9 cellular contexts compared by ENCODE assay signal in genomic region chr19:54164369-54165068, GRCh38. TPM values are rescaled to one million over a fixed set of nuclear protein-coding genes. Genes with fewer than 3 reads are reported as not detected.
DNase-seq lines count a peak whose midpoint lies in the region; TF ChIP-seq lines count a peak whose summit lies in the region.
"Had no signal": no experiment of that assay in that cellular context is flagged by ENCODE, and none has a peak within 500 bp of the region (broad histone marks: within the 10 kb centered on the region; RNA-seq: fewer than 3 reads in every experiment).

No MANE protein-coding gene starts in this region.

- intact Hi-C loops in sigmoid colon (cut with DNase I): loop anchor here (5.0 kb wide), 1 partner anchor 38 kb away; the partner anchor contains the start of gene RPS9

- H3K4me1 ChIP-seq in sigmoid colon: peaks cover 0 to 44% (median 42%) of the 10 kb centered on the region in 4 donors

- no peaks in the 10 kb centered on the region for H3K36me3 ChIP-seq in sigmoid colon

- 11 to 16% methylated on average over 37 of the region's 37 CpGs for WGBS in sigmoid colon, 2 donors

- no peaks in the 10 kb centered on the region for H3K9me3 ChIP-seq in sigmoid colon

- TF ChIP-seq POLR2A in sigmoid colon (IDR thresholded peaks at IDR 0.05): no peak

- DNase-seq in NCI-H82 (lab: John Stamatoyannopoulos, UW): peak; percentile 82
- no peak for DNase-seq in NCI-H82 treated with DMSO at 0.1 percent for 48 hours (lab: John Stamatoyannopoulos, UW; ENCODE audit: unreplicated experiment)
- peak; percentile 81 for DNase-seq in activated CD4-positive, alpha-beta T cell treated with anti-CD3 and anti-CD28 coated beads, Interleukin-2, amount 50 U/mL, for 48 hours
- peak; percentile 22 for DNase-seq in fibroblast of gingiva (ENCODE audit: low read depth)
- DNase-seq in sigmoid colon: peak; percentile 85
- no peak for DNase-seq in NCI-H1694 (lab: John Stamatoyannopoulos, UW)
- DNase-seq in NCI-H2171 treated with DMSO at 0.1 percent for 48 hours (lab: John Stamatoyannopoulos, UW): no peak
- DNase-seq in inferior parietal cortex (ENCODE audit: extremely low spot score): no peak

- peaks cover 4 to 39% (median 25%) of the 10 kb centered on the region in 3 donors for H3K27me3 ChIP-seq in sigmoid colon

- no peak overlapping the region for H3K4me3 ChIP-seq in sigmoid colon

- no peak for TF ChIP-seq EP300 in sigmoid colon (IDR thresholded peaks at IDR 0.05)

- no peak for TF ChIP-seq CTCF in sigmoid colon (IDR thresholded peaks at IDR 0.05)

- H3K27ac ChIP-seq in sigmoid colon: no peak overlapping the region
- H3K27ac ChIP-seq: C4-2B had no signal

RNA-seq across cellular contexts. Expression of gene LENG1, which starts 5.0 kb away (rescaled TPM):
- 1 to 10 TPM; 7.8 to 10.0 (median 8.7) TPM for total RNA-seq in sigmoid colon
- polyA plus RNA-seq in sigmoid colon: 10 to 100 TPM in 1 of 3 donors, 1 to 10 TPM in 2; 8.4 to 11.5 (median 8.6) TPM

RNA-seq across cellular contexts. Expression of gene TMC4, which starts 8.4 kb away (rescaled TPM):
- 1 to 10 TPM in 1 of 4 donors, under 1 TPM in 1, not detected in 2; 0.66 to 1.4 TPM for total RNA-seq in sigmoid colon
- 10 to 100 TPM; 13.9 to 55.4 (median 25.2) TPM for polyA plus RNA-seq in sigmoid colon

RNA-seq across cellular contexts. Expression of gene MBOAT7, which starts 24.9 kb away (rescaled TPM):
- total RNA-seq in sigmoid colon: 10 to 100 TPM; 20.1 to 49.7 (median 31.0) TPM
- 10 to 100 TPM; 15.0 to 79.7 (median 16.0) TPM for polyA plus RNA-seq in sigmoid colon

RNA-seq across cellular contexts. Expression of gene TSEN34, which starts 26.6 kb away (rescaled TPM):
- 10 to 100 TPM; 41.5 to 80.9 (median 53.2) TPM for total RNA-seq in sigmoid colon
- polyA plus RNA-seq in sigmoid colon: 10 to 100 TPM; 47.3 to 61.9 (median 52.5) TPM

RNA-seq across cellular contexts. Expression of gene CNOT3, which starts 27.0 kb away (rescaled TPM):
- total RNA-seq in sigmoid colon: 10 to 100 TPM; 11.8 to 31.5 (median 21.2) TPM
- polyA plus RNA-seq in sigmoid colon: 10 to 100 TPM; 15.5 to 32.9 (median 19.8) TPM

Comparison
In these comparisons a context has a peak if more than half of its experiments do, and no peak if none do; other contexts are left out.
1. DNase-seq: peak in NCI-H82 (single experiment), activated CD4-positive, alpha-beta T cell treated with anti-CD3 and anti-CD28 coated beads, Interleukin-2, amount 50 U/mL, for 48 hours (2 of 2), fibroblast of gingiva (single experiment) and sigmoid colon (single experiment); none in NCI-H82 treated with DMSO at 0.1 percent for 48 hours (single experiment), NCI-H1694 (single experiment), NCI-H2171 treated with DMSO at 0.1 percent for 48 hours (single experiment) and inferior parietal cortex (single experiment).